Comparison of ENCODE assay signal across 29 cellular contexts in genomic region chr1:24657781-24658180, GRCh38. TPM values are rescaled to one million over a fixed set of nuclear protein-coding genes. Genes with fewer than 3 reads are reported as not detected.
A peak's percentile ranks its signal among the peaks of the same experiment; 100 is the strongest.
DNase-seq lines count a peak whose midpoint lies in the region; ATAC-seq, FAIRE-seq and TF ChIP-seq lines count a peak whose summit lies in the region.
"Had no signal": no experiment of that assay in that cellular context is flagged by ENCODE, and none has a peak within 500 bp of the region (broad histone marks: within the 10 kb centered on the region; RNA-seq: fewer than 3 reads in every experiment).

No MANE protein-coding gene starts in this region.

- no peak for TF ChIP-seq CTCF in nephron (IDR thresholded peaks at IDR 0.05; ENCODE audit: unreplicated experiment in 3 of 3)

- peaks cover 25% of the 10 kb centered on the region for H3K4me1 ChIP-seq in adipocyte (ENCODE audit: control insufficient read depth, insufficient read depth, low read length)

- no peaks in the 10 kb centered on the region for H3K27me3 ChIP-seq in adipocyte (replicated peaks; ENCODE audit: control insufficient read depth, insufficient read depth, low read length)
- H3K27me3 ChIP-seq: neutrophil had no signal

- peak overlapping the region; percentile 17 for H3K9ac ChIP-seq in adipocyte (ENCODE audit: low read length)

- peak overlapping the region; percentile 59 to 92 (median 76) for H3K27ac Mint-ChIP-seq in nephron
- H3K27ac Mint-ChIP-seq: activated CD8-positive, alpha-beta T cell treated with anti-CD3 and anti-CD28 coated beads, Interleukin-2, amount 10 ng/mL, durations not matched to agents 7 days and 5 days; immature natural killer cell had no signal

- H3K4me1 Mint-ChIP-seq in nephron = peaks cover 6% of the 10 kb centered on the region

- FAIRE-seq in HTR-8/SVneo (lab: Jason Lieb, UNC) = no peak
- FAIRE-seq: H1 had no signal

- in situ Hi-C loops in Caki2 (cut with HindIII; ENCODE audit: low pct_unique_long_range_greater_than_20kb, low sequenced_read_pairs) = loop anchor here (25.0 kb wide), 1 partner anchor 105 kb away; no protein-coding TSS in a partner anchor

- no peak for ATAC-seq in HG03342 (IDR thresholded peaks at IDR 0.05; ENCODE audit: unreplicated experiment)
- ATAC-seq: activated CD8-positive, alpha-beta T cell treated with anti-CD3 and anti-CD28 coated beads, Interleukin-2, amount 10 ng/mL, durations not matched to agents 7 days and 5 days; sciatic nerve; T-helper 17 cell had no signal

- no peaks in the 10 kb centered on the region for H3K27me3 Mint-ChIP-seq in nephron (ENCODE audit: low read depth)
- H3K27me3 Mint-ChIP-seq: T-helper 17 cell had no signal

- no peak overlapping the region for H3K4me3 ChIP-seq in adipocyte (ENCODE audit: low read length)
- H3K4me3 ChIP-seq: left ventricle myocardium inferior, PC-9 had no signal

- H3K36me3 Mint-ChIP-seq in nephron (ENCODE audit: low read depth) = peaks cover 85% of the 10 kb centered on the region

- H3K36me3 ChIP-seq in adipocyte (ENCODE audit: control insufficient read depth, insufficient read depth, low read length, severe bottlenecking) = peaks cover 91% of the 10 kb centered on the region

- peak; percentile 14 for DNase-seq in NCI-H526 treated with DMSO at 0.1 percent for 48 hours (lab: John Stamatoyannopoulos, UW)
- DNase-seq in NCI-H526 (lab: John Stamatoyannopoulos, UW) = no peak
- peak; percentile 69 for DNase-seq in Caki2 (ENCODE audit: low read depth)
- no peak for DNase-seq in adipocyte (ENCODE audit: low read depth)
- DNase-seq in HTR-8/SVneo (ENCODE audit: insufficient read length, low spot score) = no peak
- DNase-seq in activated CD4-positive, CD25-positive, alpha-beta regulatory T cell treated with anti-CD3 and anti-CD28 coated beads, Interleukin-2, amount 50 U/mL, for 72 hours = no peak
- DNase-seq: 8988T; activated CD8-positive, alpha-beta T cell treated with anti-CD3 and anti-CD28 coated beads, Interleukin-2, amount 10 ng/mL, durations not matched to agents 7 days and 5 days; central memory CD4-positive, alpha-beta T cell; cortex of kidney; DND-41; effector memory CD4-positive, alpha-beta T cell; GF-D8; immature natural killer cell; KBM-7; left ventricle myocardium inferior; mesendoderm; NCI-H2081; NCI-H524 treated with DMSO at 0.1 percent for 48 hours; PC-9; SHP77; substantia nigra; T-helper 17 cell; trophoblast cell had no signal

- H3K9me3 ChIP-seq in adipocyte (ENCODE audit: control insufficient read depth, low read length) = no peaks in the 10 kb centered on the region
- H3K9me3 ChIP-seq: left ventricle myocardium inferior, neutrophil had no signal

- peak overlapping the region in 2 of 3 experiments; percentile 7 to 36 for H3K4me3 Mint-ChIP-seq in nephron
- H3K4me3 Mint-ChIP-seq: activated CD8-positive, alpha-beta T cell treated with anti-CD3 and anti-CD28 coated beads, Interleukin-2, amount 10 ng/mL, durations not matched to agents 7 days and 5 days; immature natural killer cell; T-helper 17 cell had no signal

- no peaks in the 10 kb centered on the region for H3K9me3 Mint-ChIP-seq in nephron
- H3K9me3 Mint-ChIP-seq: immature natural killer cell had no signal

RNA-seq across cellular contexts. Expression of gene SRRM1, which starts 14.7 kb away (rescaled TPM):
- total RNA-seq in Caki2 (2014; rRNA removed; shearing (Covaris generic); ENCODE audit: low replicate concordance) = 6.1 and 9.8 TPM in 2 replicates

Comparison
In these comparisons a context has a peak if more than half of its experiments do, and no peak if none do; other contexts are left out.
1. DNase-seq: peak in NCI-H526 treated with DMSO at 0.1 percent for 48 hours (single experiment) and Caki2 (single experiment); none in NCI-H526 (0 of 2), adipocyte (single experiment), HTR-8/SVneo (single experiment) and activated CD4-positive, CD25-positive, alpha-beta regulatory T cell treated with anti-CD3 and anti-CD28 coated beads, Interleukin-2, amount 50 U/mL, for 72 hours (single experiment).